Comparison of ENCODE assay signal across 1 cellular context in genomic region chr15:56249080-56249479, GRCh38.
TF ChIP-seq lines count a peak whose summit lies in the region.

No MANE protein-coding gene starts in this region.

TF ChIP-seq in K562, 482 proteins besides CTCF, POLR2A, EP300 and RAD21 (continued from another document):
- no peak for TF ChIP-seq THRA (IDR thresholded peaks at IDR 0.05)
- no peak for TF ChIP-seq RBM25 (IDR thresholded peaks at IDR 0.05; ENCODE audit: low read depth, low read length, severe bottlenecking)
- no peak for TF ChIP-seq CBFA2T3 (IDR thresholded peaks at IDR 0.05)
- TF ChIP-seq LARP7 (IDR thresholded peaks at IDR 0.05): no peak
- TF ChIP-seq TCF7 (IDR thresholded peaks at IDR 0.05; ENCODE audit: borderline replicate concordance): no peak
- TF ChIP-seq, protein P1, sequence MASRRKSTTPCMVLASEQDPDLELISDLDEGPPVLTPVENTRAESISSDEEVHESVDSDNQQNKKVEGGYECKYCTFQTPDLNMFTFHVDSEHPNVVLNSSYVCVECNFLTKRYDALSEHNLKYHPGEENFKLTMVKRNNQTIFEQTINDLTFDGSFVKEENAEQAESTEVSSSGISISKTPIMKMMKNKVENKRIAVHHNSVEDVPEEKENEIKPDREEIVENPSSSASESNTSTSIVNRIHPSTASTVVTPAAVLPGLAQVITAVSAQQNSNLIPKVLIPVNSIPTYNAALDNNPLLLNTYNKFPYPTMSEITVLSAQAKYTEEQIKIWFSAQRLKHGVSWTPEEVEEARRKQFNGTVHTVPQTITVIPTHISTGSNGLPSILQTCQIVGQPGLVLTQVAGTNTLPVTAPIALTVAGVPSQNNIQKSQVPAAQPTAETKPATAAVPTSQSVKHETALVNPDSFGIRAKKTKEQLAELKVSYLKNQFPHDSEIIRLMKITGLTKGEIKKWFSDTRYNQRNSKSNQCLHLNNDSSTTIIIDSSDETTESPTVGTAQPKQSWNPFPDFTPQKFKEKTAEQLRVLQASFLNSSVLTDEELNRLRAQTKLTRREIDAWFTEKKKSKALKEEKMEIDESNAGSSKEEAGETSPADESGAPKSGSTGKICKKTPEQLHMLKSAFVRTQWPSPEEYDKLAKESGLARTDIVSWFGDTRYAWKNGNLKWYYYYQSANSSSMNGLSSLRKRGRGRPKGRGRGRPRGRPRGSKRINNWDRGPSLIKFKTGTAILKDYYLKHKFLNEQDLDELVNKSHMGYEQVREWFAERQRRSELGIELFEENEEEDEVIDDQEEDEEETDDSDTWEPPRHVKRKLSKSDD (conservative IDR thresholded peaks at IDR 0.05; ENCODE audit: low read length): no peak
- TF ChIP-seq, protein P2, sequence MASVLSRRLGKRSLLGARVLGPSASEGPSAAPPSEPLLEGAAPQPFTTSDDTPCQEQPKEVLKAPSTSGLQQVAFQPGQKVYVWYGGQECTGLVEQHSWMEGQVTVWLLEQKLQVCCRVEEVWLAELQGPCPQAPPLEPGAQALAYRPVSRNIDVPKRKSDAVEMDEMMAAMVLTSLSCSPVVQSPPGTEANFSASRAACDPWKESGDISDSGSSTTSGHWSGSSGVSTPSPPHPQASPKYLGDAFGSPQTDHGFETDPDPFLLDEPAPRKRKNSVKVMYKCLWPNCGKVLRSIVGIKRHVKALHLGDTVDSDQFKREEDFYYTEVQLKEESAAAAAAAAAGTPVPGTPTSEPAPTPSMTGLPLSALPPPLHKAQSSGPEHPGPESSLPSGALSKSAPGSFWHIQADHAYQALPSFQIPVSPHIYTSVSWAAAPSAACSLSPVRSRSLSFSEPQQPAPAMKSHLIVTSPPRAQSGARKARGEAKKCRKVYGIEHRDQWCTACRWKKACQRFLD (CRISPR knock-in tag; IDR thresholded peaks at IDR 0.05): no peak
- no peak for TF ChIP-seq POU5F1 (IDR thresholded peaks at IDR 0.05; ENCODE audit: borderline replicate concordance, low read depth, low read length, partially characterized antibody)
- peak; percentile 88 for TF ChIP-seq RFX5 (IDR thresholded peaks at IDR 0.05; ENCODE audit: low read depth, low read length)
- no peak for TF ChIP-seq GTF2A2 (tag; IDR thresholded peaks at IDR 0.05)
- TF ChIP-seq ZEB2 (IDR thresholded peaks at IDR 0.05): no peak
- no peak for TF ChIP-seq MAFK (IDR thresholded peaks at IDR 0.05; ENCODE audit: low read length)
- TF ChIP-seq, protein P3, sequence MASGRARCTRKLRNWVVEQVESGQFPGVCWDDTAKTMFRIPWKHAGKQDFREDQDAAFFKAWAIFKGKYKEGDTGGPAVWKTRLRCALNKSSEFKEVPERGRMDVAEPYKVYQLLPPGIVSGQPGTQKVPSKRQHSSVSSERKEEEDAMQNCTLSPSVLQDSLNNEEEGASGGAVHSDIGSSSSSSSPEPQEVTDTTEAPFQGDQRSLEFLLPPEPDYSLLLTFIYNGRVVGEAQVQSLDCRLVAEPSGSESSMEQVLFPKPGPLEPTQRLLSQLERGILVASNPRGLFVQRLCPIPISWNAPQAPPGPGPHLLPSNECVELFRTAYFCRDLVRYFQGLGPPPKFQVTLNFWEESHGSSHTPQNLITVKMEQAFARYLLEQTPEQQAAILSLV (tag; IDR thresholded peaks at IDR 0.05): no peak
